In genomic region chr18:9137168-9138066, GRCh38 we compare ENCODE assay signal across 8 cellular contexts. TPM values are rescaled to one million over a fixed set of nuclear protein-coding genes. Genes with fewer than 3 reads are reported as not detected.
DNase-seq lines count a peak whose midpoint lies in the region; ATAC-seq lines count a peak whose summit lies in the region.

No MANE protein-coding gene starts in this region.

- ATAC-seq in GM18520 (IDR thresholded peaks at IDR 0.05; ENCODE audit: unreplicated experiment) (peak; percentile 31), HG03045 (IDR thresholded peaks at IDR 0.05; ENCODE audit: unreplicated experiment) (peak; percentile 40)
- peak; percentile 37 for ATAC-seq in central memory CD8-positive, alpha-beta T cell (replicated peaks; ENCODE audit: extremely low read depth, poor library complexity, severe bottlenecking)

- H3K36me3 Mint-ChIP-seq in central memory CD8-positive, alpha-beta T cell (ENCODE audit: insufficient read depth), result peaks cover 33% of the 10 kb centered on the region

- no peaks in the 10 kb centered on the region for H3K27me3 Mint-ChIP-seq in central memory CD8-positive, alpha-beta T cell

- H3K4me1 Mint-ChIP-seq in central memory CD8-positive, alpha-beta T cell, result peaks cover 57% of the 10 kb centered on the region

- H3K4me3 Mint-ChIP-seq in central memory CD8-positive, alpha-beta T cell, result peak overlapping the region; percentile 90

- H3K9me3 Mint-ChIP-seq in central memory CD8-positive, alpha-beta T cell, result no peaks in the 10 kb centered on the region

- DNase-seq in A172 (ENCODE audit: low spot score) (peak; percentile 60), NCI-H2171 treated with DMSO at 0.1 percent for 48 hours (lab: John Stamatoyannopoulos, UW) (peak; percentile 75), kidney glomerular epithelial cell (lab: John Stamatoyannopoulos, UW) (peak; percentile 85)
- DNase-seq in activated CD4-positive, CD25-positive, alpha-beta regulatory T cell (lab: John Stamatoyannopoulos, UW), result peak; percentile 54 to 72 (median 62)
- DNase-seq in central memory CD8-positive, alpha-beta T cell (ENCODE audit: low spot score in 2 of 2), result peak; percentile 41 to 62
- peak; percentile 34 to 65 for DNase-seq in stimulated activated CD4-positive, alpha-beta T cell treated with anti-CD3 and anti-CD28 coated beads, Interleukin-1b, Interleukin-23, amount 100 ng/mL, for 4 hours (ENCODE audit: low read depth in 2 of 2)

- peak overlapping the region; percentile 99 for H3K27ac Mint-ChIP-seq in central memory CD8-positive, alpha-beta T cell (ENCODE audit: low read depth)

RNA-seq across cellular contexts. Expression of gene ANKRD12, which starts 0.8 kb away (rescaled TPM):
- total RNA-seq in A172 (2014; rRNA removed; shearing (Covaris generic)), result 12.5 and 24.1 TPM in 2 replicates

RNA-seq across cellular contexts. Expression of gene NDUFV2, which starts 34.9 kb away (rescaled TPM):
- total RNA-seq in A172 (2014; rRNA removed; shearing (Covaris generic)), result 244 and 300 TPM in 2 replicates

Comparison
In these comparisons a context has a peak if more than half of its experiments do, and no peak if none do; other contexts are left out.
1. Peak in every context shown above with its lines: DNase-seq and ATAC-seq.